Comparison of ENCODE assay signal across 24 cellular contexts in the genomic region with DNA sequence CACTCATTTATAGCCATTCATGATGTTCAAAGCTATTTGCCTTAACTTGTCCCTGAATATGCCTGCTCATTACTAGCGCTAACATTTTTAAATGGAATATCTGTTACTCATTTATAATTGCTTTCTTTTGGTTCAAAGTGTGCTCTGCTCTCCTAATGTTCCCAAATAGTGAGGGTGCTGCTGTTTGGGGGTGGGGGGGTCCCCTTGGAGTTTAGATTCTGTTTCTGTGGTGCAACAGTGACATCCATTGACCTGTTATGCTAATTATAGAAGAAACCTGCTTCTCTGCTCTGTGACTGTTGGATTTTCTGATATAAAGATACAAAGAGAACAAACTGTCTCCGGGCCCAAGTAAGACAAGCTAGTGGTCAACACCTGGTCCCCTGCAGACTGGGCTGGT.
DNase-seq lines count a peak whose midpoint lies in the region; ATAC-seq, FAIRE-seq and TF ChIP-seq lines count a peak whose summit lies in the region.
"Had no signal": no experiment of that assay in that cellular context is flagged by ENCODE, and none has a peak within 500 bp of the region (broad histone marks: within the 10 kb centered on the region; RNA-seq: fewer than 3 reads in every experiment).

No MANE protein-coding gene starts in this region.

- FAIRE-seq in frontal cortex (lab: Jason Lieb, UNC) = no peak

- in situ Hi-C loops in GM13977 (cut with MboI; ENCODE audit: low pct_unique_long_range_greater_than_20kb, low sequenced_read_pairs, unreplicated experiment) = no loop called here
- in situ Hi-C loops in ACHN (cut with HindIII; ENCODE audit: low pct_ligation_motif_present, low pct_unique_long_range_greater_than_20kb, low sequenced_read_pairs) = no loop called here

- no peak overlapping the region for H2AFZ ChIP-seq in PC-3 (ENCODE audit: low read length)
- H2AFZ ChIP-seq: neural progenitor cell had no signal

- H3K9ac ChIP-seq in PC-3 (ENCODE audit: low read length) = no peak overlapping the region; the same call in 1 of the 2 replicates
- H3K9ac ChIP-seq: neural progenitor cell had no signal

- DNase-seq in GM13977 (ENCODE audit: low spot score) = no peak
- DNase-seq in PC-3 = no peak
- no peak for DNase-seq in epithelial cell of prostate (ENCODE audit: low read depth, low spot score)
- DNase-seq in stomach = no peak
- DNase-seq in frontal cortex (ENCODE audit: low spot score in 2 of 2) = no peak
- no peak for DNase-seq in mucosa of descending colon
- no peak for DNase-seq in ACHN
- DNase-seq: activated CD4-positive, alpha-beta T cell treated with anti-CD3 and anti-CD28 coated beads, Interleukin-2, amount 50 U/mL, for 1 hour; activated CD8-positive, alpha-beta memory T cell treated with anti-CD3 and anti-CD28 coated beads, Interleukin-2, amount 50 U/mL, for 48 hours; activated effector memory CD4-positive, alpha-beta T cell treated with Interleukin-2 at 50 U/mL for 16 hours; adrenal gland; BE2C; effector CD8-positive, alpha-beta T cell; glutamatergic neuron; NCI-H1694 treated with DMSO at 0.1 percent for 48 hours; NCI-H774; OCI-M1; psoas muscle; stimulated activated CD4-positive, alpha-beta T cell treated with anti-CD3 and anti-CD28 coated beads, Interleukin-2, amount 100 ng/mL, for 48 hours; stimulated activated naive CD8-positive, alpha-beta T cell treated with anti-CD3 and anti-CD28 coated beads, Interleukin-15, Interleukin-2, amounts not matched to agents 100 U/mL and 50 U/mL, for 24 hours; T-helper 17 cell; upper lobe of left lung had no signal

- H3K36me3 ChIP-seq in PC-3 (ENCODE audit: low read depth, low read length) (no peaks in the 10 kb centered on the region), stomach (no peaks in the 10 kb centered on the region), mucosa of descending colon (ENCODE audit: low read depth) (no peaks in the 10 kb centered on the region)
- H3K36me3 ChIP-seq: adrenal gland, BE2C, neural progenitor cell, upper lobe of left lung had no signal

- H3K4me2 ChIP-seq in PC-3 (ENCODE audit: low read length) = peak overlapping the region; percentile 62
- H3K4me2 ChIP-seq: neural progenitor cell had no signal

- peak; percentile 30 for TF ChIP-seq CTCF in GM13977 (IDR thresholded peaks at IDR 0.05; ENCODE audit: extremely low read depth, insufficient read depth, missing control alignments)
- no peak for TF ChIP-seq CTCF in PC-3 (conservative IDR thresholded peaks at IDR 0.05; ENCODE audit: low read depth, low read length)
- no peak for TF ChIP-seq CTCF in stomach (IDR thresholded peaks at IDR 0.05)
- TF ChIP-seq CTCF in mucosa of descending colon (IDR thresholded peaks at IDR 0.05) = no peak

- H4K20me1 ChIP-seq in PC-3 (ENCODE audit: low read length) = no peaks in the 10 kb centered on the region

- CTCF ChIA-PET in PC-3 (lab: Charles Lee) = no interaction called here

- no peak overlapping the region for H3K4me3 ChIP-seq in PC-3 (ENCODE audit: low read length)
- no peak overlapping the region for H3K4me3 ChIP-seq in stomach
- H3K4me3 ChIP-seq in mucosa of descending colon = no peak overlapping the region
- H3K4me3 ChIP-seq: adrenal gland, neural progenitor cell, psoas muscle, skin epidermis, upper lobe of left lung had no signal

- no peaks in the 10 kb centered on the region for H3K9me2 ChIP-seq in PC-3 (replicated peaks; ENCODE audit: low read length)

- no peak for TF ChIP-seq EP300 in stomach (IDR thresholded peaks at IDR 0.05)

- H3K27ac ChIP-seq in PC-3 (ENCODE audit: low read length) (peak overlapping the region; percentile 81), epithelial cell of prostate (peak overlapping the region; percentile 2), stomach (peak overlapping the region in 3 of 5 donors; percentile 3 to 25 (median 8))
- H3K27ac ChIP-seq: adrenal gland, neural progenitor cell, psoas muscle, upper lobe of left lung had no signal

- intact Hi-C loops in PC-3 (cut with micrococcal nuclease) = loop anchor here (5.0 kb wide), 1 partner anchor 145 kb away; no protein-coding TSS in a partner anchor
- intact Hi-C loops in stomach (cut with DNase I; ENCODE audit: low total_unique reads) = no loop called here
- intact Hi-C loops in mucosa of descending colon (cut with DNase I, micrococcal nuclease) = no loop called here

- H3K27me3 ChIP-seq in PC-3 (ENCODE audit: low read length) (no peaks in the 10 kb centered on the region), stomach (no peaks in the 10 kb centered on the region)
- H3K27me3 ChIP-seq: adrenal gland, BE2C, neural progenitor cell, upper lobe of left lung had no signal

- no peak for TF ChIP-seq POLR2A in stomach (IDR thresholded peaks at IDR 0.05)

- POLR2A ChIA-PET in PC-3 (lab: Charles Lee; ENCODE audit: unreplicated experiment) = no interaction called here

- BruUV-seq in PC-3 (replicated peaks; lab: Mats Ljungman, UMichigan) = no TSS peak

- ATAC-seq in PC-3 = no peak; the same call in 1 of the 2 replicates
- no peak for ATAC-seq in mucosa of descending colon
- ATAC-seq: psoas muscle; stimulated activated naive CD8-positive, alpha-beta T cell treated with anti-CD3 and anti-CD28 coated beads, Interleukin-15, Interleukin-2, amounts not matched to agents 100 U/mL and 50 U/mL, for 24 hours; T-helper 17 cell had no signal

- 66 to 82% (median 75%) methylated on average over 2 of the region's 2 CpGs for WGBS in stomach, 5 donors

- no peaks in the 10 kb centered on the region for H3F3A ChIP-seq in PC-3 (ENCODE audit: low read length, unreplicated experiment)

- H3K79me2 ChIP-seq in PC-3 (ENCODE audit: low read length) = no peaks in the 10 kb centered on the region

- peaks cover 27% of the 10 kb centered on the region for H3K4me1 ChIP-seq in PC-3 (ENCODE audit: insufficient read depth, low read length)
- peaks cover 9 to 44% (median 23%) of the 10 kb centered on the region in 4 donors for H3K4me1 ChIP-seq in stomach
- no peaks in the 10 kb centered on the region for H3K4me1 ChIP-seq in mucosa of descending colon (ENCODE audit: low read depth)
- H3K4me1 ChIP-seq: adrenal gland, BE2C, neural progenitor cell, psoas muscle had no signal

- H3K9me3 ChIP-seq in PC-3 (ENCODE audit: low read length) (no peaks in the 10 kb centered on the region), stomach (no peaks in the 10 kb centered on the region), mucosa of descending colon (no peaks in the 10 kb centered on the region)
- H3K9me3 ChIP-seq: adrenal gland, BE2C, psoas muscle, upper lobe of left lung had no signal

Comparison
In these comparisons a context has a peak if more than half of its experiments do, and no peak if none do; other contexts are left out.
1. H3K27ac ChIP-seq: peak in every context shown above with its lines; median percentile 81 in PC-3; 8 in stomach; 2 in epithelial cell of prostate.